Comparison of ENCODE assay signal across 13 cellular contexts in the genomic region with DNA sequence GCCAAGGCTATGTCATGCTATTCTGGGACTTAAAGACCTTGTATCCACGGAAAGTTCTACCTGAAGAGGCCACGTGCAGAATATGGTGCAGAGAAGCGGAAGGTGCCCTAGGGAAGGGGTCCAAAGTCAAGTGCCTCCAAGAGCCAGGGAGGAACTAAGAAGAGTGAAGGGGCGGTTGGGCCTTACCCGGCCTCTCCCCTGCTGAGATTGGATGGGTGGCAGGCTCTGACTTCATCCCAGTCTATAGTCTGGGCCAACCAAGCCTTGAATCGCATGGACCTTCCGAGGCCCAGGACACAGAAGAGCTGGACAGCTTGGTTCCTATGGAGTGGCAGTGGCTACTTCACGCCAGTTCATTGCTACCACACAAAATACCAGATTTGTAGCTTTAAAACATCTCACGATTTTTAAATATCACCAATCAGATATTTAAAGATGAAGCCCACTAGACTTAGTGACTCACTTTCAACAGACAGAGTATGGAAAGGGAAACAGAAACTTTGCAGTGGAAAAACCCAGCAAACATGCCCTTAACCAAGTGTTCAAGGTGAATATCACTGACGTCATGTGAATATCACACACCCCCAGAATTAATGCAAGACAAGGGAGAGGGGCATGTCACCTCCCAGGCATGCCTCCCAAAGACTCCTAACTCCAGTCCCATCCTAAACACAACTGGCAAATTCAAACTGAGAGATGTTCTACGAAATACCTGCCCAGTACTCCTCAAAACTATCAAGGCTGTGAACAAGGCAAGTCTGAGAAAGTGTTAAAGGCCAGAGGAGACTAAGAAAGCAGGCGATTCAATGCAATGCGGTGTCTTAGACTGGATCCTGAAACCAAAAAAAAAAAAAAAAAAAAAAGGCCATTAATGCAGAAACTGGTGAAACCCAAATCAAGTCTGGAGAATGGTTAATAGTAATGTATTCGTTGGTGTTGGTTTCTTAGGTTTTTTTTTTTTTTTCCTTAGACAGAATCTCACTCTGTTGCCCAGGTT. TPM values are rescaled to one million over a fixed set of nuclear protein-coding genes. Genes with fewer than 3 reads are reported as not detected.
DNase-seq lines count a peak whose midpoint lies in the region; ATAC-seq lines count a peak whose summit lies in the region.
"Had no signal": no experiment of that assay in that cellular context is flagged by ENCODE, and none has a peak within 500 bp of the region (broad histone marks: within the 10 kb centered on the region; RNA-seq: fewer than 3 reads in every experiment).

No MANE protein-coding gene starts in this region.

- DNase-seq in left lobe of liver (ENCODE audit: low spot score), result no peak
- DNase-seq in effector CD8-positive, alpha-beta T cell (lab: John Stamatoyannopoulos, UW), result no peak
- DNase-seq in retina, result no peak
- DNase-seq in NCI-H146 treated with DMSO at 0.1 percent for 48 hours (lab: John Stamatoyannopoulos, UW; ENCODE audit: unreplicated experiment), result no peak
- DNase-seq: DMS153; NCI-H1694; NK-92 treated with Interleukin-12 subunit alpha and Interleukin-12 subunit beta, amount 100 ng/mL, for 24 hours; substantia nigra; T1000 had no signal

- ATAC-seq in GM18498 (IDR thresholded peaks at IDR 0.05; ENCODE audit: unreplicated experiment) (peak; percentile 74), GM19463 (IDR thresholded peaks at IDR 0.05; ENCODE audit: unreplicated experiment) (peak; percentile 84), HG03432 (IDR thresholded peaks at IDR 0.05; ENCODE audit: unreplicated experiment) (peak; percentile 65), left lobe of liver (peak; percentile 2), GM19452 (IDR thresholded peaks at IDR 0.05; ENCODE audit: unreplicated experiment) (no peak)

RNA-seq across cellular contexts. Expression of a gene that starts 10.2 kb away (rescaled TPM):
- 52.3 TPM for total RNA-seq in left lobe of liver

RNA-seq across cellular contexts. Expression of a gene that starts 39.6 kb away (rescaled TPM):
- total RNA-seq in left lobe of liver, result 11.3 TPM
